8 cellular contexts compared by ENCODE assay signal in the genomic region with DNA sequence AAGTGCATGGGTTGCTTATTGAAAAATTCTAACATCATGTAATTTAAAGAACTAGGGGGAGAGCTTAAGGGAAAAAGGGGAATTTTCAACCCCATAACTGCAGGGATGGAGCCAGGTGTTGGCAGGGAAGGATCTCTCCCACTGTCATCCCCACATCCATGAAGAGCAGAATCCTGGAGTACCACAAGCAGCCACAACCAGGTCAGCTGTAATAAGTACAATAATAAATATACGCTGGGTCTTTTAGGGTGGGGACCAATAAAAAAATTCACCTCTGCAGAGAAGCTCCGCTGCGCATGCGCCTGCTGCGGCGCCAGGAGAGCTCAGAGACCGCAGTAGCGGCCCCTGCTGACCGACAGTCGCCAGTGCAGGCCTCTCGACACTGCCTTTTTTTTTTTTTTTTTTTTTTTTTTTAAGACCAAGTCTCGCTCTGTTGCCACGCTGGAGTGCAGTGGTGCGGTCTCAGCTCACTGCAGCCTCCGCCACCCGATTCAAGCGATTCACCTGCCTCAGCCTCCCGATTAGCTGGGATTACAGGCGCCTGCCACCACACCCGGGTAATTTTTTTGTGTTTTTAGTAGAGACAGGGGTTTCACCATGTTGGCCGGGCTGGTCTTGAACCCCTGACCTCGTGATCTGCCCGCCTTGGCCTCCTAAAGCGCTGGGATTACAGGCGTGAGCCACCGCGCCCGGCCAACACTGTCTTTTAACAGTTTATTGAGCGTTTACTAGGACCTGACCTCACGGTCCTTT. TPM values are rescaled to one million over a fixed set of nuclear protein-coding genes. Genes with fewer than 3 reads are reported as not detected.
DNase-seq lines count a peak whose midpoint lies in the region; ATAC-seq, FAIRE-seq and TF ChIP-seq lines count a peak whose summit lies in the region.

No MANE protein-coding gene starts in this region.

- no peak overlapping the region for H3K27ac Mint-ChIP-seq in GM23338

- H3K36me3 Mint-ChIP-seq in GM23338 (ENCODE audit: low read depth), result peaks cover 26% of the 10 kb centered on the region

- H4K20me1 ChIP-seq in BLaER1, result peaks cover 24% of the 10 kb centered on the region
- peaks cover 21% of the 10 kb centered on the region for H4K20me1 ChIP-seq in GM23338 (replicated peaks; ENCODE audit: insufficient read depth)

- peak overlapping the region; percentile 97 for H3K4me3 ChIP-seq in BLaER1
- H3K4me3 ChIP-seq in GM23338, result peak overlapping the region; percentile 100
- peak overlapping the region in 1 of 2 donors; percentile 91 for H3K4me3 ChIP-seq in right atrium auricular region

- H2AFZ ChIP-seq in GM23338, result 0 out of 2 replicates have a peak overlapping the region, but pooled peaks have one; percentile 74

- H3K4me1 ChIP-seq in BLaER1 (peaks cover 39% of the 10 kb centered on the region), GM23338 (ENCODE audit: insufficient read depth) (peaks cover 20% of the 10 kb centered on the region), right atrium auricular region (peaks cover 0 to 40% of the 10 kb centered on the region in 2 donors)

- DNase-seq in GM23338 (ENCODE audit: low spot score) (peak; percentile 84), NCI-H187 (lab: John Stamatoyannopoulos, UW) (peak; percentile 74 to 82), T-helper 2 cell (peak; percentile 76 to 90 (median 81)), amniotic stem cell (lab: John Stamatoyannopoulos, UW) (peak; percentile 38), right atrium auricular region (ENCODE audit: low spot score) (peak; percentile 80), putamen (ENCODE audit: low spot score) (peak; percentile 85), urothelium cell line (ENCODE audit: low spot score) (peak; percentile 79)

- no peak for FAIRE-seq in urothelium cell line (lab: Jason Lieb, UNC)

- H3K4me1 Mint-ChIP-seq in GM23338, result peaks cover 32% of the 10 kb centered on the region

- H3F3A ChIP-seq in GM23338 (replicated peaks; ENCODE audit: low read depth), result peaks cover 25% of the 10 kb centered on the region

- H3K27ac ChIP-seq in BLaER1 (peak overlapping the region; percentile 98; the same call in 1 of the 2 replicates), GM23338 (ENCODE audit: low read depth) (no peak overlapping the region), right atrium auricular region (peak overlapping the region in 1 of 2 donors; percentile 94)

- H3K27me3 ChIP-seq in BLaER1 (no peaks in the 10 kb centered on the region), GM23338 (ENCODE audit: insufficient read depth) (peaks cover 7% of the 10 kb centered on the region; the same call in 1 of the 2 replicates), right atrium auricular region (no peaks in the 10 kb centered on the region)

- TF ChIP-seq CTCF in GM23338 (conservative IDR thresholded peaks at IDR 0.05; ENCODE audit: low read depth in 2 of 2) (peak; percentile 73 to 74), right atrium auricular region (IDR thresholded peaks at IDR 0.05) (peak; percentile 83 to 90)

- H3K36me3 ChIP-seq in BLaER1 (peaks cover 19% of the 10 kb centered on the region), GM23338 (ENCODE audit: insufficient read depth) (peaks cover 18% of the 10 kb centered on the region), right atrium auricular region (peaks cover 19% of the 10 kb centered on the region)

- H3K9me3 Mint-ChIP-seq in GM23338, result peaks cover 21% of the 10 kb centered on the region

- 0 out of 2 replicates have a peak, but pooled peaks cover 3% of the 10 kb centered on the region for H3K9me2 ChIP-seq in GM23338 (ENCODE audit: insufficient read depth)

- H3K4me3 Mint-ChIP-seq in GM23338, result peak overlapping the region; percentile 98

- peaks cover 41% of the 10 kb centered on the region for H3K27me3 Mint-ChIP-seq in GM23338 (ENCODE audit: insufficient read depth, low read depth, poor library complexity)

- H3K9me3 ChIP-seq in BLaER1 (no peaks in the 10 kb centered on the region), right atrium auricular region (no peaks in the 10 kb centered on the region)

- H3K4me2 ChIP-seq in BLaER1, result peak overlapping the region; percentile 98
- peak overlapping the region; percentile 100 for H3K4me2 ChIP-seq in GM23338

- peaks cover 25% of the 10 kb centered on the region for H3K79me2 ChIP-seq in GM23338 (replicated peaks; ENCODE audit: insufficient read depth)

- peak overlapping the region; percentile 100; the same call in 1 of the 2 replicates for H3K9ac ChIP-seq in BLaER1

- ATAC-seq in GM23338, result no peak

TF ChIP-seq in GM23338, 12 proteins besides CTCF, POLR2A, EP300 and RAD21:
- TF ChIP-seq CREB1 (CRISPR knock-in tag; IDR thresholded peaks at IDR 0.05; ENCODE audit: low read depth) (0 out of 2 replicates have a peak, but pooled peaks have one; percentile 32), STAT1 (IDR thresholded peaks at IDR 0.05; ENCODE audit: unreplicated experiment) (no peak)

RNA-seq across cellular contexts. Expression of gene EEF2, which starts 2.5 kb away (rescaled TPM):
- total RNA-seq in GM23338 (2014; rRNA removed; shearing (Covaris generic)), result 2,892 and 2,987 TPM in 2 replicates
- polyA plus RNA-seq in GM23338 (2016; fragmentation: Nextera tagmentation; extraction: Ambion mirVana), result 772 and 1,028 TPM in 2 replicates
- total RNA-seq in right atrium auricular region, result 1,000 to 10,000 TPM; 1,205 to 1,737 TPM

RNA-seq across cellular contexts. Expression of gene DAPK3, which starts 16.9 kb away (rescaled TPM):
- total RNA-seq in GM23338 (2014; rRNA removed; shearing (Covaris generic)), result 95.6 and 105 TPM in 2 replicates
- polyA plus RNA-seq in GM23338 (2016; fragmentation: Nextera tagmentation; extraction: Ambion mirVana), result 30.7 and 32.1 TPM in 2 replicates
- total RNA-seq in right atrium auricular region, result 100 to 1,000 TPM in 1 of 2 donors, 10 to 100 TPM in 1; 46.2 to 202 TPM

RNA-seq across cellular contexts. Expression of gene PIAS4, which starts 19.7 kb away (rescaled TPM):
- total RNA-seq in GM23338 (2014; rRNA removed; shearing (Covaris generic)), result 34.1 and 48.4 TPM in 2 replicates
- 17.0 and 20.0 TPM in 2 replicates for polyA plus RNA-seq in GM23338 (2016; fragmentation: Nextera tagmentation; extraction: Ambion mirVana)
- 10 to 100 TPM; 10.9 to 11.4 TPM for total RNA-seq in right atrium auricular region

RNA-seq across cellular contexts. Expression of gene NMRK2, which starts 54.9 kb away (rescaled TPM):
- total RNA-seq in GM23338 (2014; rRNA removed; shearing (Covaris generic)), result 55.9 and 57.3 TPM in 2 replicates
- 65.3 and 69.3 TPM in 2 replicates for polyA plus RNA-seq in GM23338 (2016; fragmentation: Nextera tagmentation; extraction: Ambion mirVana)
- 1,000 to 10,000 TPM; 1,342 to 2,195 TPM for total RNA-seq in right atrium auricular region
